22 cellular contexts compared by ENCODE assay signal in genomic region chr15:45144775-45145174, GRCh38. TPM values are rescaled to one million over a fixed set of nuclear protein-coding genes. Genes with fewer than 3 reads are reported as not detected.
DNase-seq lines count a peak whose midpoint lies in the region; ATAC-seq and TF ChIP-seq lines count a peak whose summit lies in the region.
"Had no signal": no experiment of that assay in that cellular context is flagged by ENCODE, and none has a peak within 500 bp of the region (broad histone marks: within the 10 kb centered on the region; RNA-seq: fewer than 3 reads in every experiment).

No MANE protein-coding gene starts in this region.

- H3K27ac ChIP-seq in epithelial cell of prostate (peak overlapping the region; percentile 66), upper lobe of right lung (no peak overlapping the region), Peyer's patch (no peak overlapping the region)
- H3K27ac ChIP-seq: GM23248 had no signal

- H3K9me3 ChIP-seq in upper lobe of right lung: no peaks in the 10 kb centered on the region
- no peaks in the 10 kb centered on the region for H3K9me3 ChIP-seq in Peyer's patch

- TF ChIP-seq CTCF in upper lobe of right lung (IDR thresholded peaks at IDR 0.05) (no peak), Peyer's patch (IDR thresholded peaks at IDR 0.05) (no peak)

- intact Hi-C loops in posterior vena cava (cut with DNase I) (no loop called here), upper lobe of right lung (cut with DNase I) (no loop called here)

- H3K4me1 ChIP-seq in upper lobe of right lung (peaks cover 7% of the 10 kb centered on the region), Peyer's patch (no peaks in the 10 kb centered on the region)

- H3K27me3 ChIP-seq in upper lobe of right lung (no peaks in the 10 kb centered on the region), Peyer's patch (no peaks in the 10 kb centered on the region)

- DNase-seq in NCI-H2171 treated with DMSO at 0.1 percent for 48 hours (lab: John Stamatoyannopoulos, UW) (peak; percentile 29), epithelial cell of prostate (ENCODE audit: low read depth, low spot score) (no peak), posterior vena cava (ENCODE audit: low spot score) (peak; percentile 44), upper lobe of right lung (peak; percentile 40), Peyer's patch (no peak), dermis blood vessel endothelial cell (no peak)
- DNase-seq: C1 segment of cervical spinal cord; Calu3; CD4-positive, alpha-beta memory T cell; COR-L47; DMS53; DMS79 treated with DMSO at 0.1 percent for 48 hours; GF-D8; GM23248; H7; HCEC 1CT had no signal

- H3K36me3 ChIP-seq in upper lobe of right lung: peaks cover 30% of the 10 kb centered on the region
- no peaks in the 10 kb centered on the region for H3K36me3 ChIP-seq in Peyer's patch

- H3K4me3 ChIP-seq in upper lobe of right lung (no peak overlapping the region), Peyer's patch (no peak overlapping the region)
- H3K4me3 ChIP-seq: GM23248 had no signal

- no peak for ATAC-seq in upper lobe of right lung
- no peak for ATAC-seq in HG03432 (IDR thresholded peaks at IDR 0.05; ENCODE audit: unreplicated experiment)

- no peak for TF ChIP-seq POLR2A in Peyer's patch (IDR thresholded peaks at IDR 0.05)

RNA-seq across cellular contexts. Expression of gene DUOX1, which starts 15.0 kb away (rescaled TPM):
- total RNA-seq in posterior vena cava (1 to 10 TPM in 1 of 2 donors, under 1 TPM in 1; 0.62 to 4.4 TPM), upper lobe of right lung (327 TPM), Peyer's patch (under 1 TPM in 2 of 4 donors, not detected in 2; 0.35 to 0.54 TPM), dermis blood vessel endothelial cell (not detected in 2 replicates)
- total RNA-seq: A172, G401 had no signal

RNA-seq across cellular contexts. Expression of gene DUOXA1, which starts 15.1 kb away (rescaled TPM):
- total RNA-seq in posterior vena cava: 1 to 10 TPM in 1 of 2 donors, under 1 TPM in 1; 0.81 to 5.3 TPM
- 138 TPM for total RNA-seq in upper lobe of right lung
- total RNA-seq in Peyer's patch: 1 to 10 TPM in 1 of 4 donors, not detected in 3; 1.2 TPM
- not detected in 2 replicates for total RNA-seq in dermis blood vessel endothelial cell
- total RNA-seq: A172, Calu3, Daoy, G401, H1, H7 had no signal

RNA-seq across cellular contexts. Expression of gene DUOXA2, which starts 30.6 kb away (rescaled TPM):
- not detected for total RNA-seq in posterior vena cava
- total RNA-seq in upper lobe of right lung: not detected
- under 1 TPM in 1 of 4 donors, not detected in 3; 0.67 TPM for total RNA-seq in Peyer's patch
- total RNA-seq in dermis blood vessel endothelial cell: not detected in 2 replicates
- total RNA-seq: A172; A673; Calu3; CD4-positive, alpha-beta memory T cell; Daoy; G401; GM23248; H1; H7 had no signal

RNA-seq across cellular contexts. Expression of gene DUOX2, which starts 30.8 kb away (rescaled TPM):
- total RNA-seq in posterior vena cava: 1 to 10 TPM in 1 of 2 donors, under 1 TPM in 1; 0.57 to 2.7 TPM
- total RNA-seq in upper lobe of right lung: 3.8 TPM
- 1 to 10 TPM in 2 of 4 donors, under 1 TPM in 2; 0.19 to 3.3 (median 1.6) TPM for total RNA-seq in Peyer's patch
- not detected in 2 replicates for total RNA-seq in dermis blood vessel endothelial cell
- total RNA-seq: G401, GM23248, H1, H7 had no signal

RNA-seq across cellular contexts. Expression of gene SHF, which starts 43.0 kb away (rescaled TPM):
- total RNA-seq in posterior vena cava (1 to 10 TPM; 8.0 to 8.5 TPM), upper lobe of right lung (7.1 TPM), Peyer's patch (10 to 100 TPM in 2 of 4 donors, 1 to 10 TPM in 2; 5.8 to 20.6 (median 11.2) TPM), dermis blood vessel endothelial cell (1.8 and 3.7 TPM in 2 replicates)
- total RNA-seq: A172 had no signal

Comparison
In these comparisons a context has a peak if more than half of its experiments do, and no peak if none do; other contexts are left out.
1. DNase-seq: peak in NCI-H2171 treated with DMSO at 0.1 percent for 48 hours (single experiment), posterior vena cava (single experiment) and upper lobe of right lung (single experiment); none in epithelial cell of prostate (single experiment), Peyer's patch (0 of 3) and dermis blood vessel endothelial cell (single experiment).
2. RNA of gene DUOX1, which starts 15.0 kb away (total RNA-seq): 327 TPM in upper lobe of right lung (single experiment); 0.62 to 4.4 TPM in posterior vena cava, 0.35 to 0.54 TPM in Peyer's patch and not detected in dermis blood vessel endothelial cell; every median in the first group is over 10 times any median in the second.
3. RNA of gene DUOXA1, which starts 15.1 kb away (total RNA-seq): 138 TPM in upper lobe of right lung (single experiment); 0.81 to 5.3 TPM in posterior vena cava, 1.2 TPM in Peyer's patch and not detected in dermis blood vessel endothelial cell; every median in the first group is over 10 times any median in the second.